Comparison of ENCODE assay signal across 1 cellular context in genomic region chr7:116227678-116228239, GRCh38.
A peak's percentile ranks its signal among the peaks of the same experiment; 100 is the strongest.
TF ChIP-seq lines count a peak whose summit lies in the region.

No MANE protein-coding gene starts in this region.

TF ChIP-seq in HEK293, 187 proteins besides CTCF, POLR2A, EP300 and RAD21 (continued from another document):
- TF ChIP-seq PRDM10 (tag by site-specific recombination; IDR thresholded peaks at IDR 0.05) (0 out of 2 replicates have a peak, but pooled peaks have one; percentile 27), ZNF366 (tag by site-specific recombination; conservative IDR thresholded peaks at IDR 0.05) (peak; percentile 74), IKZF3 (tag by site-specific recombination; IDR thresholded peaks at IDR 0.05) (peak; percentile 52)
